Comparison of ENCODE assay signal across 13 cellular contexts in genomic region chr9:33748633-33749304, GRCh38. TPM values are rescaled to one million over a fixed set of nuclear protein-coding genes. Genes with fewer than 3 reads are reported as not detected.
A peak's percentile ranks its signal among the peaks of the same experiment; 100 is the strongest.
DNase-seq lines count a peak whose midpoint lies in the region; ATAC-seq and TF ChIP-seq lines count a peak whose summit lies in the region.
"Had no signal": no experiment of that assay in that cellular context is flagged by ENCODE, and none has a peak within 500 bp of the region (broad histone marks: within the 10 kb centered on the region; RNA-seq: fewer than 3 reads in every experiment).

No MANE protein-coding gene starts in this region.

- peak; percentile 76 for ATAC-seq in activated CD8-positive, alpha-beta T cell treated with anti-CD3 and anti-CD28 coated beads for 36 hours
- ATAC-seq in stimulated activated effector memory CD8-positive, alpha-beta T cell treated with anti-CD3 and anti-CD28 coated beads, Interleukin-12 subunit alpha, Interleukin-12 subunit beta, amount 100 ng/mL, for 72 hours = peak; percentile 88
- ATAC-seq: PC-3 had no signal

- intact Hi-C loops in activated CD8-positive, alpha-beta T cell treated with anti-CD3 and anti-CD28 coated beads for 36 hours (cut with micrococcal nuclease) = no loop called here
- intact Hi-C loops in dendritic cell treated with granulocyte-macrophage colony-stimulating factor and Interleukin-4, amounts not matched to agents 40 ng/mL and 50 ng/mL, for 4 days (cut with micrococcal nuclease) = no loop called here

- TF ChIP-seq EP300 in tibial nerve (IDR thresholded peaks at IDR 0.05) = no peak

- POLR2A ChIA-PET in activated CD4-positive, alpha-beta T cell treated with anti-CD3 and anti-CD28 coated beads, Interleukin-2, amount 10 ng/mL, durations not matched to agents 7 days and 5 days (lab: Charles Lee) = no interaction called here
- POLR2A ChIA-PET in activated CD8-positive, alpha-beta T cell treated with anti-CD3 and anti-CD28 coated beads for 36 hours (lab: Charles Lee) = interaction anchor here (0.9 to 1.2 kb wide), 2 partner anchors 68 to 70 kb away, joined by 3 read pairs; no protein-coding TSS in a partner anchor

- no peak overlapping the region for H3K27ac Mint-ChIP-seq in activated CD4-positive, alpha-beta T cell treated with anti-CD3 and anti-CD28 coated beads, Interleukin-2, amount 10 ng/mL, durations not matched to agents 7 days and 5 days
- H3K27ac Mint-ChIP-seq in activated CD8-positive, alpha-beta T cell treated with anti-CD3 and anti-CD28 coated beads for 36 hours = peak overlapping the region; percentile 56
- no peak overlapping the region for H3K27ac Mint-ChIP-seq in dendritic cell treated with granulocyte-macrophage colony-stimulating factor and Interleukin-4, amounts not matched to agents 40 ng/mL and 50 ng/mL, for 4 days
- H3K27ac Mint-ChIP-seq in stimulated activated effector memory CD8-positive, alpha-beta T cell treated with anti-CD3 and anti-CD28 coated beads, Interleukin-12 subunit alpha, Interleukin-12 subunit beta, amount 100 ng/mL, for 72 hours = peak overlapping the region; percentile 70
- H3K27ac Mint-ChIP-seq in mesothelial cell of epicardium = no peak overlapping the region

- no peaks in the 10 kb centered on the region for H3K9me3 Mint-ChIP-seq in activated CD4-positive, alpha-beta T cell treated with anti-CD3 and anti-CD28 coated beads, Interleukin-2, amount 10 ng/mL, durations not matched to agents 7 days and 5 days
- H3K9me3 Mint-ChIP-seq in activated CD8-positive, alpha-beta T cell treated with anti-CD3 and anti-CD28 coated beads for 36 hours = no peaks in the 10 kb centered on the region
- H3K9me3 Mint-ChIP-seq in dendritic cell treated with granulocyte-macrophage colony-stimulating factor and Interleukin-4, amounts not matched to agents 40 ng/mL and 50 ng/mL, for 4 days = no peaks in the 10 kb centered on the region
- no peaks in the 10 kb centered on the region for H3K9me3 Mint-ChIP-seq in stimulated activated effector memory CD8-positive, alpha-beta T cell treated with anti-CD3 and anti-CD28 coated beads, Interleukin-12 subunit alpha, Interleukin-12 subunit beta, amount 100 ng/mL, for 72 hours
- peaks cover 4% of the 10 kb centered on the region for H3K9me3 Mint-ChIP-seq in mesothelial cell of epicardium

- H3K4me1 ChIP-seq in tibial nerve = peaks cover 0 to 9% (median 0%) of the 10 kb centered on the region in 4 donors

- peaks cover 69% of the 10 kb centered on the region for H3K27me3 Mint-ChIP-seq in activated CD4-positive, alpha-beta T cell treated with anti-CD3 and anti-CD28 coated beads, Interleukin-2, amount 10 ng/mL, durations not matched to agents 7 days and 5 days
- peaks cover 53% of the 10 kb centered on the region for H3K27me3 Mint-ChIP-seq in activated CD8-positive, alpha-beta T cell treated with anti-CD3 and anti-CD28 coated beads for 36 hours
- H3K27me3 Mint-ChIP-seq in dendritic cell treated with granulocyte-macrophage colony-stimulating factor and Interleukin-4, amounts not matched to agents 40 ng/mL and 50 ng/mL, for 4 days = peaks cover 71% of the 10 kb centered on the region
- H3K27me3 Mint-ChIP-seq in mesothelial cell of epicardium (ENCODE audit: low read depth) = peaks cover 42% of the 10 kb centered on the region

- H3K27me3 ChIP-seq in tibial nerve = peaks cover 0 to 39% of the 10 kb centered on the region in 2 donors

- peak overlapping the region; percentile 64 for H3K4me3 Mint-ChIP-seq in activated CD4-positive, alpha-beta T cell treated with anti-CD3 and anti-CD28 coated beads, Interleukin-2, amount 10 ng/mL, durations not matched to agents 7 days and 5 days
- peak overlapping the region; percentile 74 for H3K4me3 Mint-ChIP-seq in activated CD8-positive, alpha-beta T cell treated with anti-CD3 and anti-CD28 coated beads for 36 hours
- H3K4me3 Mint-ChIP-seq in dendritic cell treated with granulocyte-macrophage colony-stimulating factor and Interleukin-4, amounts not matched to agents 40 ng/mL and 50 ng/mL, for 4 days = peak overlapping the region; percentile 56
- H3K4me3 Mint-ChIP-seq in stimulated activated effector memory CD8-positive, alpha-beta T cell treated with anti-CD3 and anti-CD28 coated beads, Interleukin-12 subunit alpha, Interleukin-12 subunit beta, amount 100 ng/mL, for 72 hours = peak overlapping the region; percentile 79
- no peak overlapping the region for H3K4me3 Mint-ChIP-seq in mesothelial cell of epicardium

- TF ChIP-seq POLR2A in tibial nerve (IDR thresholded peaks at IDR 0.05) = no peak

- 87 to 88% methylated on average over 22 of the region's 22 CpGs for WGBS in tibial nerve, 2 donors

- no peak overlapping the region for H3K27ac ChIP-seq in tibial nerve
- H3K27ac ChIP-seq: KMS-11 had no signal

- no peaks in the 10 kb centered on the region for H3K36me3 Mint-ChIP-seq in activated CD4-positive, alpha-beta T cell treated with anti-CD3 and anti-CD28 coated beads, Interleukin-2, amount 10 ng/mL, durations not matched to agents 7 days and 5 days (ENCODE audit: low read depth)
- H3K36me3 Mint-ChIP-seq in activated CD8-positive, alpha-beta T cell treated with anti-CD3 and anti-CD28 coated beads for 36 hours (ENCODE audit: low read depth) = no peaks in the 10 kb centered on the region
- H3K36me3 Mint-ChIP-seq in dendritic cell treated with granulocyte-macrophage colony-stimulating factor and Interleukin-4, amounts not matched to agents 40 ng/mL and 50 ng/mL, for 4 days (ENCODE audit: low read depth) = no peaks in the 10 kb centered on the region
- no peaks in the 10 kb centered on the region for H3K36me3 Mint-ChIP-seq in stimulated activated effector memory CD8-positive, alpha-beta T cell treated with anti-CD3 and anti-CD28 coated beads, Interleukin-12 subunit alpha, Interleukin-12 subunit beta, amount 100 ng/mL, for 72 hours
- H3K36me3 Mint-ChIP-seq in mesothelial cell of epicardium = no peaks in the 10 kb centered on the region

- H3K4me1 Mint-ChIP-seq in activated CD4-positive, alpha-beta T cell treated with anti-CD3 and anti-CD28 coated beads, Interleukin-2, amount 10 ng/mL, durations not matched to agents 7 days and 5 days = peaks cover 23% of the 10 kb centered on the region
- peaks cover 36% of the 10 kb centered on the region for H3K4me1 Mint-ChIP-seq in activated CD8-positive, alpha-beta T cell treated with anti-CD3 and anti-CD28 coated beads for 36 hours (ENCODE audit: low read depth)
- peaks cover 43% of the 10 kb centered on the region for H3K4me1 Mint-ChIP-seq in dendritic cell treated with granulocyte-macrophage colony-stimulating factor and Interleukin-4, amounts not matched to agents 40 ng/mL and 50 ng/mL, for 4 days (ENCODE audit: low read depth)
- peaks cover 36% of the 10 kb centered on the region for H3K4me1 Mint-ChIP-seq in stimulated activated effector memory CD8-positive, alpha-beta T cell treated with anti-CD3 and anti-CD28 coated beads, Interleukin-12 subunit alpha, Interleukin-12 subunit beta, amount 100 ng/mL, for 72 hours
- H3K4me1 Mint-ChIP-seq in mesothelial cell of epicardium = peaks cover 2% of the 10 kb centered on the region

- H3K4me3 ChIP-seq in tibial nerve = no peak overlapping the region

- H3K9me3 ChIP-seq in tibial nerve = peaks cover 0 to 16% (median 0%) of the 10 kb centered on the region in 4 donors

- TF ChIP-seq CTCF in activated CD8-positive, alpha-beta T cell treated with anti-CD3 and anti-CD28 coated beads for 36 hours (IDR thresholded peaks at IDR 0.05) = no peak
- TF ChIP-seq CTCF in mesothelial cell of epicardium (IDR thresholded peaks at IDR 0.05; ENCODE audit: unreplicated experiment) = no peak
- no peak for TF ChIP-seq CTCF in tibial nerve (IDR thresholded peaks at IDR 0.05)

- DNase-seq in activated CD4-positive, alpha-beta T cell treated with anti-CD3 and anti-CD28 coated beads, Interleukin-2, amount 10 ng/mL, durations not matched to agents 7 days and 5 days = peak; percentile 48
- no peak for DNase-seq in activated CD4-positive, alpha-beta T cell treated with anti-CD3 and anti-CD28 coated beads, Interleukin-2, amount 50 U/mL, for 1 hour
- peak; percentile 83 for DNase-seq in activated CD8-positive, alpha-beta T cell treated with anti-CD3 and anti-CD28 coated beads for 36 hours
- DNase-seq in stimulated activated effector memory CD8-positive, alpha-beta T cell treated with anti-CD3 and anti-CD28 coated beads, Interleukin-12 subunit alpha, Interleukin-12 subunit beta, amount 100 ng/mL, for 72 hours (ENCODE audit: low spot score in 2 of 2) = peak; percentile 20 to 71
- DNase-seq in A172 (ENCODE audit: low spot score) = no peak
- DNase-seq in mesothelial cell of epicardium (ENCODE audit: low spot score in 2 of 2, unreplicated experiment in 2 of 2) = no peak
- no peak for DNase-seq in tibial nerve (ENCODE audit: low spot score in 2 of 2)
- DNase-seq: ACHN, HCEC 1CT, PC-3, posterior cingulate gyrus had no signal

- CTCF ChIA-PET in activated CD4-positive, alpha-beta T cell treated with anti-CD3 and anti-CD28 coated beads, Interleukin-2, amount 10 ng/mL, durations not matched to agents 7 days and 5 days (lab: Charles Lee) = interaction anchor here (1.1 to 1.5 kb wide), 5 partner anchors 11 to 111 kb away, joined by 3 to 5 read pairs (median 4); no protein-coding TSS in a partner anchor
- CTCF ChIA-PET in activated CD8-positive, alpha-beta T cell treated with anti-CD3 and anti-CD28 coated beads for 36 hours (lab: Charles Lee) = interaction anchor here (0.9 to 2.8 kb wide), 8 partner anchors 10 to 125 kb away, joined by 3 to 11 read pairs (median 5); no protein-coding TSS in a partner anchor

- no peaks in the 10 kb centered on the region for H3K36me3 ChIP-seq in tibial nerve

RNA-seq across cellular contexts. Expression of gene PRSS3, which starts 46.6 kb away (rescaled TPM):
- not detected for total RNA-seq in activated CD4-positive, alpha-beta T cell treated with anti-CD3 and anti-CD28 coated beads, Interleukin-2, amount 10 ng/mL, durations not matched to agents 7 days and 5 days
- not detected for total RNA-seq in activated CD8-positive, alpha-beta T cell treated with anti-CD3 and anti-CD28 coated beads for 36 hours
- total RNA-seq in A172 (2014; rRNA removed; shearing (Covaris generic)) = 1.5 TPM in 1 of 2 replicates, not detected in the other
- total RNA-seq in mesothelial cell of epicardium = not detected in 3 replicates
- not detected for total RNA-seq in tibial nerve

Comparison
In these comparisons a context has a peak if more than half of its experiments do, and no peak if none do; other contexts are left out.
1. DNase-seq: peak in activated CD4-positive, alpha-beta T cell treated with anti-CD3 and anti-CD28 coated beads, Interleukin-2, amount 10 ng/mL, durations not matched to agents 7 days and 5 days (single experiment), activated CD8-positive, alpha-beta T cell treated with anti-CD3 and anti-CD28 coated beads for 36 hours (single experiment) and stimulated activated effector memory CD8-positive, alpha-beta T cell treated with anti-CD3 and anti-CD28 coated beads, Interleukin-12 subunit alpha, Interleukin-12 subunit beta, amount 100 ng/mL, for 72 hours (2 of 2); none in activated CD4-positive, alpha-beta T cell treated with anti-CD3 and anti-CD28 coated beads, Interleukin-2, amount 50 U/mL, for 1 hour (single experiment), A172 (single experiment), mesothelial cell of epicardium (0 of 2) and tibial nerve (0 of 2).
2. H3K27ac Mint-ChIP-seq: peak in activated CD8-positive, alpha-beta T cell treated with anti-CD3 and anti-CD28 coated beads for 36 hours (single experiment) and stimulated activated effector memory CD8-positive, alpha-beta T cell treated with anti-CD3 and anti-CD28 coated beads, Interleukin-12 subunit alpha, Interleukin-12 subunit beta, amount 100 ng/mL, for 72 hours (single experiment); none in activated CD4-positive, alpha-beta T cell treated with anti-CD3 and anti-CD28 coated beads, Interleukin-2, amount 10 ng/mL, durations not matched to agents 7 days and 5 days (single experiment), dendritic cell treated with granulocyte-macrophage colony-stimulating factor and Interleukin-4, amounts not matched to agents 40 ng/mL and 50 ng/mL, for 4 days (single experiment) and mesothelial cell of epicardium (single experiment).